Comparison of ENCODE assay signal across 4 cellular contexts in the genomic region with DNA sequence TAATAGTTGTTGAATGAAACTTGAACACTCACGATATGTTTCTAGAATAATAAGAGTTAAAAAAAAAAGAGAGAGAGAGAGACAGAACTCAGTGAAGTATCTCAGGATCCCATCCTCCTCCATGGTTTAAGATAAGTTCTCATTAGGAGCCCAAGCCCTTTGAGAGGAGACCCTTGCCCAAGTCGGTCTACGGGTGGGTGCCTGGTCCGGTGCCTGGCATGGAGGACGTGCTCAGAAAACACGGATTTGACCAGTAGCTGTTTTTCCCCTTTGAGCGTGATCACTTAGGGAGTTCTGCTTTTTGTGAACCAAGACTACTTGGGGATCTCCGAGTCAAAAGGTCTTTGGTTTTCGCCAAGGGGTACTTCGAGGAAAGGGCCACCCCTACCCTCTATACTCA. TPM values are rescaled to one million over a fixed set of nuclear protein-coding genes. Genes with fewer than 3 reads are reported as not detected.
"Had no signal": no experiment of that assay in that cellular context is flagged by ENCODE, and none has a peak within 500 bp of the region (broad histone marks: within the 10 kb centered on the region; RNA-seq: fewer than 3 reads in every experiment).

No MANE protein-coding gene starts in this region.

- DNase-seq: GDM1, GF-D8 had no signal

- H3K4me3 ChIP-seq: GM12878 had no signal

- ATAC-seq: GM12878 had no signal

RNA-seq across cellular contexts. Expression of gene CACNG2, which starts 40.6 kb away (rescaled TPM):
- total RNA-seq: G401, GM12878 had no signal
- polyA plus RNA-seq: GM12878 had no signal
